In the genomic region with DNA sequence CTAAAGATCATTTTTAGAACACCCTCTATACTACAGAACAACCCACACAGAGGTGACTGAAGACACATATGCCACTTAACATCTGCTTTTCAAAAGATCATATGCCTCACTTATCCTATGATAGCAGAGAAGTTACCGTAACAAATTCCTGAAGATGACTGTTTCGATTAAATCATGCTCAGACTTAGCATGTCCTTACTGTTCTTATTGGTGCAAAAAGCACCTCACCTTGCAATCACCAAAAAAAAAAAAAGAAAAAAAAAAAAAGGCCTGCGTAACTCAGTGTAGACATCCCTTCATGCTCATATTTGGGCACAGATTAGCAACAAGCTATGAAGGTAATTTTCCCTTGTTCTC, we compare ENCODE assay signal across 16 cellular contexts. TPM values are rescaled to one million over a fixed set of nuclear protein-coding genes. Genes with fewer than 3 reads are reported as not detected.
DNase-seq lines count a peak whose midpoint lies in the region; ATAC-seq and TF ChIP-seq lines count a peak whose summit lies in the region.
"Had no signal": no experiment of that assay in that cellular context is flagged by ENCODE, and none has a peak within 500 bp of the region (broad histone marks: within the 10 kb centered on the region; RNA-seq: fewer than 3 reads in every experiment).

No MANE protein-coding gene starts in this region.

- H3K27me3 ChIP-seq in left ventricle myocardium inferior (ENCODE audit: low read depth) (no peaks in the 10 kb centered on the region), KMS-11 (ENCODE audit: insufficient read depth, low read depth) (no peaks in the 10 kb centered on the region), esophagus squamous epithelium (no peaks in the 10 kb centered on the region)
- H3K27me3 ChIP-seq: heart left ventricle had no signal

- H3K4me2 ChIP-seq in KMS-11 = peak overlapping the region; percentile 30; the same call in 1 of the 2 replicates

- H3K4me1 ChIP-seq in left ventricle myocardium inferior (peaks cover 74% of the 10 kb centered on the region), KMS-11 (ENCODE audit: low read depth, poor library complexity, severe bottlenecking) (peaks cover 62% of the 10 kb centered on the region), esophagus squamous epithelium (peaks cover 18 to 98% (median 23%) of the 10 kb centered on the region in 3 donors)

- H2AFZ ChIP-seq in KMS-11 (ENCODE audit: low read depth) = no peak overlapping the region

- peaks cover 60% of the 10 kb centered on the region; the same call in 1 of the 2 replicates for H3K79me2 ChIP-seq in KMS-11 (ENCODE audit: insufficient read depth, low read depth)

- 15 to 56% methylated on average over 3 of the region's 3 CpGs for WGBS in esophagus squamous epithelium, 2 donors

- DNase-seq in left ventricle myocardium inferior = no peak
- DNase-seq in left cardiac atrium = no peak
- no peak for DNase-seq in esophagus squamous epithelium (lab: John Stamatoyannopoulos, UW)
- DNase-seq in OCI-M1 (lab: John Stamatoyannopoulos, UW) = no peak
- no peak for DNase-seq in stimulated activated CD4-positive, alpha-beta T cell treated with anti-CD3 and anti-CD28 coated beads, Interleukin-2, amount 100 ng/mL, for 24 hours
- no peak for DNase-seq in HuH-7 (ENCODE audit: low spot score)
- DNase-seq: effector memory CD4-positive, alpha-beta T cell; heart left ventricle; left ventricle myocardium superior; NCI-H2107; SW 1271 had no signal

- H3K9me3 ChIP-seq in left ventricle myocardium inferior (replicated peaks) (no peaks in the 10 kb centered on the region), esophagus squamous epithelium (no peaks in the 10 kb centered on the region)
- H3K9me3 ChIP-seq: heart left ventricle, thoracic aorta had no signal

- TF ChIP-seq CTCF in left ventricle myocardium inferior (IDR thresholded peaks at IDR 0.05; ENCODE audit: borderline replicate concordance) (no peak), KMS-11 (conservative IDR thresholded peaks at IDR 0.05; ENCODE audit: low read depth, low read length) (no peak), esophagus squamous epithelium (IDR thresholded peaks at IDR 0.05) (no peak)

- H3K4me3 ChIP-seq in left ventricle myocardium inferior = no peak overlapping the region
- H3K4me3 ChIP-seq in KMS-11 (IDR thresholded peaks at IDR 0.05; ENCODE audit: insufficient read depth, low read depth, low read length) = no peak overlapping the region
- H3K4me3 ChIP-seq in esophagus squamous epithelium = no peak overlapping the region
- H3K4me3 ChIP-seq: heart left ventricle, thoracic aorta had no signal

- no peaks in the 10 kb centered on the region; the same call in 1 of the 2 replicates for H4K20me1 ChIP-seq in KMS-11 (ENCODE audit: insufficient read depth)

- intact Hi-C loops in left ventricle myocardium inferior (cut with micrococcal nuclease) = no loop called here
- intact Hi-C loops in left cardiac atrium (cut with DNase I) = no loop called here
- intact Hi-C loops in esophagus squamous epithelium (cut with DNase I) = no loop called here

- H3K36me3 ChIP-seq in left ventricle myocardium inferior (no peaks in the 10 kb centered on the region), KMS-11 (ENCODE audit: insufficient read depth) (no peaks in the 10 kb centered on the region), esophagus squamous epithelium (no peaks in the 10 kb centered on the region)
- H3K36me3 ChIP-seq: heart left ventricle, thoracic aorta had no signal

- no peak for TF ChIP-seq POLR2A in esophagus squamous epithelium (IDR thresholded peaks at IDR 0.05)

- no peak overlapping the region for H3K9ac ChIP-seq in KMS-11

- ATAC-seq in left cardiac atrium (no peak), HG03039 (IDR thresholded peaks at IDR 0.05; ENCODE audit: unreplicated experiment) (no peak)
- ATAC-seq: activated CD4-positive, CD25-positive, alpha-beta regulatory T cell treated with anti-CD3 and anti-CD28 coated beads, Interleukin-2, amount 50 U/mL, for 24 hours had no signal

- H3K27ac ChIP-seq in left ventricle myocardium inferior (replicated peaks) (peak overlapping the region; percentile 13), KMS-11 (peak overlapping the region; percentile 24; the same call in 1 of the 2 replicates), esophagus squamous epithelium (peak overlapping the region; percentile 71 to 85 (median 78))
- H3K27ac ChIP-seq: 22Rv1, thoracic aorta had no signal

RNA-seq across cellular contexts. Expression of a gene that starts 17.7 kb away (rescaled TPM):
- total RNA-seq in left ventricle myocardium inferior (331 TPM), left cardiac atrium (100 to 1,000 TPM; 190 to 213 TPM), esophagus squamous epithelium (100 to 1,000 TPM; 134 to 468 (median 175) TPM)

Comparison
In these comparisons a context has a peak if more than half of its experiments do, and no peak if none do; other contexts are left out.
1. H3K27ac ChIP-seq: peak in every context shown above with its lines; median percentile 78 in esophagus squamous epithelium; 24 in KMS-11; 13 in left ventricle myocardium inferior.